In genomic region chr3:15726043-15726442, GRCh38 we compare ENCODE assay signal across 11 cellular contexts.
A peak's percentile ranks its signal among the peaks of the same experiment; 100 is the strongest.
DNase-seq lines count a peak whose midpoint lies in the region; ATAC-seq and TF ChIP-seq lines count a peak whose summit lies in the region.
"Had no signal": no experiment of that assay in that cellular context is flagged by ENCODE, and none has a peak within 500 bp of the region (broad histone marks: within the 10 kb centered on the region; RNA-seq: fewer than 3 reads in every experiment).

No MANE protein-coding gene starts in this region.

- peak overlapping the region; percentile 50 for H3K27ac Mint-ChIP-seq in activated T-helper 1 cell treated with anti-CD3 and anti-CD28 coated beads, Interleukin-12 subunit alpha, Interleukin-12 subunit beta, Interleukin-2, Interleukin-4 antibody, amounts not matched to agents 30 ng/mL and 10 ng/mL and 1 ng/mL, durations not matched to agents 14 hours and 24 hours and 36 hours
- H3K27ac Mint-ChIP-seq: activated CD4-positive, alpha-beta T cell treated with anti-CD3 and anti-CD28 coated beads, Interleukin-2, amount 10 ng/mL, durations not matched to agents 7 days and 5 days had no signal

- intact Hi-C loops in activated T-helper 1 cell treated with anti-CD3 and anti-CD28 coated beads, Interleukin-12 subunit alpha, Interleukin-12 subunit beta, Interleukin-2, Interleukin-4 antibody, amounts not matched to agents 30 ng/mL and 10 ng/mL and 1 ng/mL, durations not matched to agents 14 hours and 24 hours and 36 hours (cut with micrococcal nuclease): loop anchor here (1.0 kb wide), 1 partner anchor 20 kb away; no protein-coding TSS in a partner anchor

- H3K79me2 ChIP-seq in smooth muscle cell (ENCODE audit: low read depth): no peaks in the 10 kb centered on the region

- peaks cover 34% of the 10 kb centered on the region for H3K36me3 Mint-ChIP-seq in activated T-cell treated with anti-CD3 and anti-CD28 coated beads, Interleukin-2, amount 50 U/mL, for 4 hours (ENCODE audit: insufficient read depth)
- H3K36me3 Mint-ChIP-seq in activated T-helper 1 cell treated with anti-CD3 and anti-CD28 coated beads, Interleukin-12 subunit alpha, Interleukin-12 subunit beta, Interleukin-2, Interleukin-4 antibody, amounts not matched to agents 30 ng/mL and 10 ng/mL and 1 ng/mL, durations not matched to agents 14 hours and 24 hours and 36 hours (ENCODE audit: low read depth): peaks cover 47% of the 10 kb centered on the region

- no peak for DNase-seq in activated T-cell treated with anti-CD3 and anti-CD28 coated beads, Interleukin-2, amount 50 U/mL, for 4 hours
- no peak for DNase-seq in activated T-cell treated with anti-CD3 and anti-CD28 coated beads, Interleukin-2, amount 50 U/mL, for 1 hour
- no peak for DNase-seq in activated T-helper 1 cell treated with anti-CD3 and anti-CD28 coated beads, Interleukin-12 subunit alpha, Interleukin-12 subunit beta, Interleukin-2, Interleukin-4 antibody, amounts not matched to agents 30 ng/mL and 10 ng/mL and 1 ng/mL, durations not matched to agents 14 hours and 24 hours and 36 hours (ENCODE audit: low spot score)
- no peak for DNase-seq in smooth muscle cell (lab: John Stamatoyannopoulos, UW; ENCODE audit: unreplicated experiment)
- no peak for DNase-seq in NCI-H226
- no peak for DNase-seq in mucosa of gallbladder (ENCODE audit: low spot score)
- DNase-seq in medulla oblongata (ENCODE audit: extremely low spot score): no peak
- DNase-seq: activated CD4-positive, alpha-beta T cell treated with anti-CD3 and anti-CD28 coated beads, Interleukin-2, amount 10 ng/mL, durations not matched to agents 7 days and 5 days; NCI-H446 had no signal

- H3K27me3 ChIP-seq in smooth muscle cell (ENCODE audit: low read depth): no peaks in the 10 kb centered on the region

- TF ChIP-seq CTCF in smooth muscle cell (IDR thresholded peaks at IDR 0.05; ENCODE audit: borderline replicate concordance, insufficient read depth, poor library complexity, severe bottlenecking): no peak

- H3K27me3 Mint-ChIP-seq in activated T-cell treated with anti-CD3 and anti-CD28 coated beads, Interleukin-2, amount 50 U/mL, for 4 hours (ENCODE audit: low read depth): no peaks in the 10 kb centered on the region
- H3K27me3 Mint-ChIP-seq in activated T-helper 1 cell treated with anti-CD3 and anti-CD28 coated beads, Interleukin-12 subunit alpha, Interleukin-12 subunit beta, Interleukin-2, Interleukin-4 antibody, amounts not matched to agents 30 ng/mL and 10 ng/mL and 1 ng/mL, durations not matched to agents 14 hours and 24 hours and 36 hours (ENCODE audit: insufficient read depth): no peaks in the 10 kb centered on the region
- H3K27me3 Mint-ChIP-seq: activated CD4-positive, alpha-beta T cell treated with anti-CD3 and anti-CD28 coated beads, Interleukin-2, amount 10 ng/mL, durations not matched to agents 7 days and 5 days had no signal

- H3K4me1 ChIP-seq in smooth muscle cell (ENCODE audit: low read depth): peaks cover 12% of the 10 kb centered on the region

- no peaks in the 10 kb centered on the region for H4K20me1 ChIP-seq in smooth muscle cell (ENCODE audit: low read depth)

- H3K36me3 ChIP-seq in smooth muscle cell (ENCODE audit: low read depth): peaks cover 12% of the 10 kb centered on the region

- H3K9me3 Mint-ChIP-seq in activated T-cell treated with anti-CD3 and anti-CD28 coated beads, Interleukin-2, amount 50 U/mL, for 4 hours: no peaks in the 10 kb centered on the region
- H3K9me3 Mint-ChIP-seq in activated T-helper 1 cell treated with anti-CD3 and anti-CD28 coated beads, Interleukin-12 subunit alpha, Interleukin-12 subunit beta, Interleukin-2, Interleukin-4 antibody, amounts not matched to agents 30 ng/mL and 10 ng/mL and 1 ng/mL, durations not matched to agents 14 hours and 24 hours and 36 hours: no peaks in the 10 kb centered on the region
- H3K9me3 Mint-ChIP-seq: activated CD4-positive, alpha-beta T cell treated with anti-CD3 and anti-CD28 coated beads, Interleukin-2, amount 10 ng/mL, durations not matched to agents 7 days and 5 days; neural crest cell had no signal

- H3K9me3 ChIP-seq in smooth muscle cell (replicated peaks; ENCODE audit: low read depth): no peaks in the 10 kb centered on the region

- H3K4me3 ChIP-seq in smooth muscle cell: no peak overlapping the region

- peak; percentile 61 to 65 for ATAC-seq in activated T-cell treated with anti-CD3 and anti-CD28 coated beads, Interleukin-2, amount 50 U/mL, for 4 hours
- ATAC-seq in HG02798 (IDR thresholded peaks at IDR 0.05; ENCODE audit: poor library complexity, unreplicated experiment): peak; percentile 88

- H3K9ac ChIP-seq in smooth muscle cell (ENCODE audit: low read depth): no peak overlapping the region

- H3K4me2 ChIP-seq in smooth muscle cell: no peak overlapping the region

- peak overlapping the region; percentile 55 for H3K27ac ChIP-seq in smooth muscle cell (ENCODE audit: low read depth)

- no peak overlapping the region for H2AFZ ChIP-seq in smooth muscle cell (ENCODE audit: low read depth)

- WGBS in smooth muscle cell (ENCODE audit: low lambda C conversion rate): 33% methylated on average over 2 of the region's 2 CpGs

- H3F3A ChIP-seq in smooth muscle cell (ENCODE audit: low read depth): no peaks in the 10 kb centered on the region

- H3K4me1 Mint-ChIP-seq in activated T-cell treated with anti-CD3 and anti-CD28 coated beads, Interleukin-2, amount 50 U/mL, for 4 hours (ENCODE audit: low read depth): peaks cover 9% of the 10 kb centered on the region
- peaks cover 32% of the 10 kb centered on the region for H3K4me1 Mint-ChIP-seq in activated T-helper 1 cell treated with anti-CD3 and anti-CD28 coated beads, Interleukin-12 subunit alpha, Interleukin-12 subunit beta, Interleukin-2, Interleukin-4 antibody, amounts not matched to agents 30 ng/mL and 10 ng/mL and 1 ng/mL, durations not matched to agents 14 hours and 24 hours and 36 hours (ENCODE audit: low read depth)

- H3K4me3 Mint-ChIP-seq in activated T-cell treated with anti-CD3 and anti-CD28 coated beads, Interleukin-2, amount 50 U/mL, for 4 hours: no peak overlapping the region
- no peak overlapping the region for H3K4me3 Mint-ChIP-seq in activated T-helper 1 cell treated with anti-CD3 and anti-CD28 coated beads, Interleukin-12 subunit alpha, Interleukin-12 subunit beta, Interleukin-2, Interleukin-4 antibody, amounts not matched to agents 30 ng/mL and 10 ng/mL and 1 ng/mL, durations not matched to agents 14 hours and 24 hours and 36 hours
- H3K4me3 Mint-ChIP-seq: activated CD4-positive, alpha-beta T cell treated with anti-CD3 and anti-CD28 coated beads, Interleukin-2, amount 10 ng/mL, durations not matched to agents 7 days and 5 days; neural crest cell had no signal
